22 cellular contexts compared by ENCODE assay signal in the genomic region with DNA sequence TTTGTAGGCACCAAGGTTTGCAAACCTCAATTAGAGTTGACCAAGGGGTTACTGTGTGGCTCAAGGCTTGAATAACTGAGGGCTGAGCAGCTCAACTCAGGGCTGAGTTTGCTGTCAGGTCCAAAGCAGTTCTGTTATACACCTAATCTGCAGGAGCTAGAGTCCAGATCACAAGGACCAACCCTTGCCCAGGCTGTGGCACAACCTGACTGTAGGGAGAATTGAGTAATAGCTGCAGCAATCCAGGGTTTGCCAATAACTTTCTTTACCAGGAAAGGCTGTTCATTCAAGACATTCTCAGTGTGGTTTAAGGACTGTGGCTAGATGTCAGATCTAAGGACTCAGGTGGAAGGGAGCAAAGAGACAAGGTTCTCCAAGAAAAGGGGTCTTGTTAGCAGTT.
"Had no signal": no experiment of that assay in that cellular context is flagged by ENCODE, and none has a peak within 500 bp of the region (broad histone marks: within the 10 kb centered on the region; RNA-seq: fewer than 3 reads in every experiment).

No MANE protein-coding gene starts in this region.

- H3K4me1 ChIP-seq: colonic mucosa, esophagus squamous epithelium, heart right ventricle, left lung, prostate gland, right atrium auricular region, thyroid gland, upper lobe of right lung had no signal

- DNase-seq: activated CD4-positive, alpha-beta T cell treated with anti-CD3 and anti-CD28 coated beads for 4 hours; activated CD4-positive, alpha-beta T cell treated with anti-CD3 and anti-CD28 coated beads, Interleukin-2, amount 50 U/mL, for 48 hours; activated CD4-positive, CD25-positive, alpha-beta regulatory T cell; activated CD8-positive, alpha-beta memory T cell treated with anti-CD3 and anti-CD28 coated beads, Interleukin-2, amount 50 U/mL, for 48 hours; activated naive CD4-positive, alpha-beta T cell treated with anti-CD3 and anti-CD28 coated beads for 36 hours; activated naive CD8-positive, alpha-beta T cell treated with anti-CD3 and anti-CD28 coated beads, Interleukin-2, amount 10 ng/mL, durations not matched to agents 7 days and 5 days; activated T-cell treated with anti-CD3 and anti-CD28 coated beads, Interleukin-2, amount 50 U/mL, for 4 hours; colonic mucosa; dorsolateral prefrontal cortex; effector memory CD8-positive, alpha-beta T cell; esophagus squamous epithelium; heart right ventricle; left lung; ovary; stimulated activated CD4-positive, alpha-beta T cell treated with anti-CD3 and anti-CD28 coated beads, Interleukin-12 subunit alpha, Interleukin-12 subunit beta, amount 100 ng/mL, for 4 hours; stimulated activated CD4-positive, alpha-beta T cell treated with anti-CD3 and anti-CD28 coated beads, Interleukin-4, amount 100 ng/mL, for 4 hours; substantia nigra; thyroid gland; upper lobe of right lung had no signal

- H3K4me3 ChIP-seq: colonic mucosa, dorsolateral prefrontal cortex, esophagus squamous epithelium, heart right ventricle, left lung, ovary, prostate gland, right atrium auricular region, thyroid gland, upper lobe of right lung had no signal

- H3K27me3 ChIP-seq: colonic mucosa, esophagus squamous epithelium, left lung, neutrophil, ovary, right atrium auricular region, thyroid gland, upper lobe of right lung had no signal

- H3K9me3 ChIP-seq: colonic mucosa, esophagus squamous epithelium, heart right ventricle, left lung, neutrophil, ovary, prostate gland, right atrium auricular region, thyroid gland, upper lobe of right lung had no signal

- H3K27ac ChIP-seq: colonic mucosa, dorsolateral prefrontal cortex, esophagus squamous epithelium, heart right ventricle, left lung, neutrophil, ovary, prostate gland, right atrium auricular region, thyroid gland, upper lobe of right lung had no signal

- H3K36me3 ChIP-seq: colonic mucosa, esophagus squamous epithelium, heart right ventricle, left lung, neutrophil, ovary, prostate gland, right atrium auricular region, thyroid gland, upper lobe of right lung had no signal

- ATAC-seq: activated T-cell treated with anti-CD3 and anti-CD28 coated beads, Interleukin-2, amount 50 U/mL, for 4 hours; effector memory CD8-positive, alpha-beta T cell; heart right ventricle; left lung; upper lobe of right lung had no signal
